Comparison of ENCODE assay signal across 1 cellular context in the genomic region with DNA sequence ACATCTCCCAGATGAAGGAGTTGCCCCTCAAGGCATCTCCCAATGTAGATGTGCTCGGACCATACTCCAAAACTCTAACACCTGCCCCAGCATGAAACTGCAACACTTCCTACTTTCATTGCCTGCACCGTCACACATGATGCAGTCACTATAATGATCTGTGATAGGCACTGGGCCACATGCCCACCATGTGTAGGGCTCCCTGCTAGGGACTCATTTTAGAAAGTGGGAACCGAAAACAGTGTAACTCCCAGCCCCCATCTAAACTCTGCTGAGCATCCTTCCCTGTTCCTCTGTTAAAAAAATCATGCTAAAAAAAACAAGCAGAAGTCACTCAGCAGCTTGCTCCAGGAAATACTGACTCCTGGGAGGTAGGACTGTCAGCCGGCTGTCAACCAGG.
TF ChIP-seq lines count a peak whose summit lies in the region.

No MANE protein-coding gene starts in this region.

TF ChIP-seq in GM12878, 131 proteins besides CTCF, POLR2A, EP300 and RAD21 (continued from another document):
- TF ChIP-seq, protein P1, sequence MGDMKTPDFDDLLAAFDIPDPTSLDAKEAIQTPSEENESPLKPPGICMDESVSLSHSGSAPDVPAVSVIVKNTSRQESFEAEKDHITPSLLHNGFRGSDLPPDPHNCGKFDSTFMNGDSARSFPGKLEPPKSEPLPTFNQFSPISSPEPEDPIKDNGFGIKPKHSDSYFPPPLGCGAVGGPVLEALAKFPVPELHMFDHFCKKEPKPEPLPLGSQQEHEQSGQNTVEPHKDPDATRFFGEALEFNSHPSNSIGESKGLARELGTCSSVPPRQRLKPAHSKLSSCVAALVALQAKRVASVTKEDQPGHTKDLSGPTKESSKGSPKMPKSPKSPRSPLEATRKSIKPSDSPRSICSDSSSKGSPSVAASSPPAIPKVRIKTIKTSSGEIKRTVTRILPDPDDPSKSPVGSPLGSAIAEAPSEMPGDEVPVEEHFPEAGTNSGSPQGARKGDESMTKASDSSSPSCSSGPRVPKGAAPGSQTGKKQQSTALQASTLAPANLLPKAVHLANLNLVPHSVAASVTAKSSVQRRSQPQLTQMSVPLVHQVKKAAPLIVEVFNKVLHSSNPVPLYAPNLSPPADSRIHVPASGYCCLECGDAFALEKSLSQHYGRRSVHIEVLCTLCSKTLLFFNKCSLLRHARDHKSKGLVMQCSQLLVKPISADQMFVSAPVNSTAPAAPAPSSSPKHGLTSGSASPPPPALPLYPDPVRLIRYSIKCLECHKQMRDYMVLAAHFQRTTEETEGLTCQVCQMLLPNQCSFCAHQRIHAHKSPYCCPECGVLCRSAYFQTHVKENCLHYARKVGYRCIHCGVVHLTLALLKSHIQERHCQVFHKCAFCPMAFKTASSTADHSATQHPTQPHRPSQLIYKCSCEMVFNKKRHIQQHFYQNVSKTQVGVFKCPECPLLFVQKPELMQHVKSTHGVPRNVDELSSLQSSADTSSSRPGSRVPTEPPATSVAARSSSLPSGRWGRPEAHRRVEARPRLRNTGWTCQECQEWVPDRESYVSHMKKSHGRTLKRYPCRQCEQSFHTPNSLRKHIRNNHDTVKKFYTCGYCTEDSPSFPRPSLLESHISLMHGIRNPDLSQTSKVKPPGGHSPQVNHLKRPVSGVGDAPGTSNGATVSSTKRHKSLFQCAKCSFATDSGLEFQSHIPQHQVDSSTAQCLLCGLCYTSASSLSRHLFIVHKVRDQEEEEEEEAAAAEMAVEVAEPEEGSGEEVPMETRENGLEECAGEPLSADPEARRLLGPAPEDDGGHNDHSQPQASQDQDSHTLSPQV (IDR thresholded peaks at IDR 0.05), result no peak
- 0 out of 2 replicates have a peak, but pooled peaks have one; percentile 20 for TF ChIP-seq CHD2 (IDR thresholded peaks at IDR 0.05; ENCODE audit: borderline replicate concordance, low read depth, low read length)
- TF ChIP-seq KDM1A (IDR thresholded peaks at IDR 0.05; ENCODE audit: borderline replicate concordance), result no peak
- TF ChIP-seq MTA2 (IDR thresholded peaks at IDR 0.05; ENCODE audit: low read depth), result peak; percentile 48; the same call in 1 of the 2 replicates
- TF ChIP-seq RAD51 (IDR thresholded peaks at IDR 0.05), result peak; percentile 56; the same call in 1 of the 2 replicates
- TF ChIP-seq ASH2L (IDR thresholded peaks at IDR 0.05; ENCODE audit: borderline replicate concordance, low read depth), result no peak
- TF ChIP-seq CREM (IDR thresholded peaks at IDR 0.05; ENCODE audit: low read depth), result 0 out of 2 replicates have a peak, but pooled peaks have one; percentile 11
- no peak for TF ChIP-seq SMARCA5 (IDR thresholded peaks at IDR 0.05)
- TF ChIP-seq YY1 (IDR thresholded peaks at IDR 0.05; ENCODE audit: low read depth, low read length), result peak; percentile 42; the same call in 1 of the 2 replicates
- peak; percentile 64; the same call in 1 of the 2 replicates for TF ChIP-seq RFX5 (IDR thresholded peaks at IDR 0.05; ENCODE audit: low read depth, low read length)
- TF ChIP-seq SPI1 (IDR thresholded peaks at IDR 0.05; ENCODE audit: borderline replicate concordance, insufficient read depth, low read depth, low read length), result peak; percentile 74
- TF ChIP-seq NR2C2 (IDR thresholded peaks at IDR 0.05; ENCODE audit: borderline replicate concordance, control insufficient read depth, insufficient read length, low read depth), result no peak
- 0 out of 2 replicates have a peak, but pooled peaks have one; percentile 45 for TF ChIP-seq DPF2 (IDR thresholded peaks at IDR 0.05)
- 0 out of 2 replicates have a peak, but pooled peaks have one; percentile 4 for TF ChIP-seq MEF2A (IDR thresholded peaks at IDR 0.05; ENCODE audit: insufficient read depth, low read depth, low read length)
- TF ChIP-seq IKZF2 (IDR thresholded peaks at IDR 0.05), result peak in 1 of 2 experiments; percentile 44; a peak in 1 of 4 replicates
- peak; percentile 57; the same call in 1 of the 2 replicates for TF ChIP-seq CREB1 (IDR thresholded peaks at IDR 0.05; ENCODE audit: low read depth)
- peak; percentile 11; the same call in 1 of the 2 replicates for TF ChIP-seq ATF7 (IDR thresholded peaks at IDR 0.05; ENCODE audit: low read depth)
- peak; percentile 56; the same call in 1 of the 2 replicates for TF ChIP-seq IRF4 (IDR thresholded peaks at IDR 0.05; ENCODE audit: low read depth, low read length)
- peak in 1 of 2 experiments; percentile 9; a peak in 1 of 4 replicates for TF ChIP-seq BHLHE40 (IDR thresholded peaks at IDR 0.05; ENCODE audit: borderline replicate concordance in 1 of 2, low read depth in 2 of 2, low read length in 1 of 2)
